1 cellular context compared by ENCODE assay signal in the genomic region with DNA sequence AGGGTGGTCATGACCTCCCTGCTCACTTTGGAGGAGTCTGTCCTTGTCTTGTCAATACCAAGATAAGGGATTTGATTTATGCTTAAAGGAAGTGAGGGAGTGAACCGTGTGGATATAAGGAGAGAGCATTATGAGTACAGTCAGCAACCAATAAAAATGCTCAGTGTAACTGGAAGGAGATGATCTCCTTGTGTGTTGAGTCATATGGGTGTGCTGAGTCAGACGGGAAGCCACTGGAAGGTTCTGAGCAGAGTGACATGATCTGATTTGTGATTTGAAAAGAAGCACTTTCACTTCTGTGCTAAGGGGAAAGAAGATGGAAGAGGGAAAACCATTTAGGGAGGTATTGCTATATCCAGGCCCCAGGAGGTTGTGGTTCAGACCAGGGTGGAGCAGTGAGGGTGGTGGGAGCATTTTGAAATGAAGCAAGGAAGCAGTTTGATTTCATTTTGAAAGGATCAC.
TF ChIP-seq lines count a peak whose summit lies in the region.

No MANE protein-coding gene starts in this region.

TF ChIP-seq in HEK293, 187 proteins besides CTCF, POLR2A, EP300 and RAD21 (continued from another document and continues in another):
- TF ChIP-seq TSHZ1 (tag by site-specific recombination; IDR thresholded peaks at IDR 0.05; ENCODE audit: borderline replicate concordance) (no peak), ZBTB17 (tag by site-specific recombination; IDR thresholded peaks at IDR 0.05) (peak; percentile 37; the same call in 1 of the 2 replicates), GLIS1 (tag by site-specific recombination; IDR thresholded peaks at IDR 0.05) (peak; percentile 57), ZNF394 (tag by site-specific recombination; IDR thresholded peaks at IDR 0.05; ENCODE audit: borderline replicate concordance) (no peak), ZFHX2 (tag by site-specific recombination; conservative IDR thresholded peaks at IDR 0.05) (no peak), ZNF37A (tag by site-specific recombination; IDR thresholded peaks at IDR 0.05) (no peak), KLF10 (tag by site-specific recombination; IDR thresholded peaks at IDR 0.05) (no peak), ZNF10 (tag by site-specific recombination; IDR thresholded peaks at IDR 0.05) (no peak), ZEB2 (tag by site-specific recombination; IDR thresholded peaks at IDR 0.05) (peak; percentile 57; the same call in 1 of the 2 replicates), ZNF449 (tag by site-specific recombination; IDR thresholded peaks at IDR 0.05) (no peak), ZNF843 (tag by site-specific recombination; IDR thresholded peaks at IDR 0.05) (peak; percentile 62; the same call in 1 of the 2 replicates), ZNF184 (tag by site-specific recombination; IDR thresholded peaks at IDR 0.05) (0 out of 2 replicates have a peak, but pooled peaks have one; percentile 15), KLF8 (tag by site-specific recombination; IDR thresholded peaks at IDR 0.05) (0 out of 2 replicates have a peak, but pooled peaks have one; percentile 19), ZNF398 (tag by site-specific recombination; IDR thresholded peaks at IDR 0.05) (peak; percentile 66), FEZF1 (tag by site-specific recombination; IDR thresholded peaks at IDR 0.05) (peak; percentile 88), SP7 (tag by site-specific recombination; IDR thresholded peaks at IDR 0.05) (peak; percentile 81), ZNF623 (tag by site-specific recombination; IDR thresholded peaks at IDR 0.05) (no peak), PRDM10 (tag by site-specific recombination; IDR thresholded peaks at IDR 0.05) (peak; percentile 39; the same call in 1 of the 2 replicates), ZNF132 (tag by site-specific recombination; IDR thresholded peaks at IDR 0.05; ENCODE audit: borderline replicate concordance) (no peak), MEIS1 (CRISPR knock-in tag; IDR thresholded peaks at IDR 0.05; ENCODE audit: borderline replicate concordance) (0 out of 2 replicates have a peak, but pooled peaks have one; percentile 12), PRDM1 (tag by site-specific recombination; IDR thresholded peaks at IDR 0.05) (peak; percentile 44; the same call in 1 of the 2 replicates), ZNF529 (tag by site-specific recombination; IDR thresholded peaks at IDR 0.05; ENCODE audit: insufficient replicate concordance) (no peak), AEBP2 (tag by site-specific recombination; IDR thresholded peaks at IDR 0.05; ENCODE audit: borderline replicate concordance) (no peak), ZNF324 (tag by site-specific recombination; IDR thresholded peaks at IDR 0.05) (peak; percentile 58; the same call in 1 of the 2 replicates), SP2 (tag by site-specific recombination; IDR thresholded peaks at IDR 0.05) (peak; percentile 33), ZNF138 (tag by site-specific recombination; IDR thresholded peaks at IDR 0.05; ENCODE audit: borderline replicate concordance) (no peak), WT1 (tag by site-specific recombination; IDR thresholded peaks at IDR 0.05) (peak; percentile 93), PBX3 (CRISPR knock-in tag; IDR thresholded peaks at IDR 0.05) (no peak), GFI1B (tag by site-specific recombination; IDR thresholded peaks at IDR 0.05) (peak; percentile 67; the same call in 1 of the 2 replicates), ZNF366 (tag by site-specific recombination; conservative IDR thresholded peaks at IDR 0.05) (0 out of 2 replicates have a peak, but pooled peaks have one; percentile 31), ZNF677 (tag by site-specific recombination; IDR thresholded peaks at IDR 0.05) (no peak), ZNF221 (tag by site-specific recombination; IDR thresholded peaks at IDR 0.05; ENCODE audit: borderline replicate concordance) (no peak), ZXDB (tag by site-specific recombination; IDR thresholded peaks at IDR 0.05) (peak; percentile 49; the same call in 1 of the 2 replicates), INSM2 (tag by site-specific recombination; IDR thresholded peaks at IDR 0.05) (peak; percentile 51; the same call in 1 of the 2 replicates), ZNF658 (tag by site-specific recombination; IDR thresholded peaks at IDR 0.05) (no peak), ATF2 (tag by site-specific recombination; IDR thresholded peaks at IDR 0.05; ENCODE audit: low read depth) (no peak)
- TF ChIP-seq, protein P1, sequence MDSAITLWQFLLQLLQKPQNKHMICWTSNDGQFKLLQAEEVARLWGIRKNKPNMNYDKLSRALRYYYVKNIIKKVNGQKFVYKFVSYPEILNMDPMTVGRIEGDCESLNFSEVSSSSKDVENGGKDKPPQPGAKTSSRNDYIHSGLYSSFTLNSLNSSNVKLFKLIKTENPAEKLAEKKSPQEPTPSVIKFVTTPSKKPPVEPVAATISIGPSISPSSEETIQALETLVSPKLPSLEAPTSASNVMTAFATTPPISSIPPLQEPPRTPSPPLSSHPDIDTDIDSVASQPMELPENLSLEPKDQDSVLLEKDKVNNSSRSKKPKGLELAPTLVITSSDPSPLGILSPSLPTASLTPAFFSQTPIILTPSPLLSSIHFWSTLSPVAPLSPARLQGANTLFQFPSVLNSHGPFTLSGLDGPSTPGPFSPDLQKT (IDR thresholded peaks at IDR 0.05; ENCODE audit: borderline replicate concordance, low read depth, low read length), result no peak
- TF ChIP-seq, protein P2, sequence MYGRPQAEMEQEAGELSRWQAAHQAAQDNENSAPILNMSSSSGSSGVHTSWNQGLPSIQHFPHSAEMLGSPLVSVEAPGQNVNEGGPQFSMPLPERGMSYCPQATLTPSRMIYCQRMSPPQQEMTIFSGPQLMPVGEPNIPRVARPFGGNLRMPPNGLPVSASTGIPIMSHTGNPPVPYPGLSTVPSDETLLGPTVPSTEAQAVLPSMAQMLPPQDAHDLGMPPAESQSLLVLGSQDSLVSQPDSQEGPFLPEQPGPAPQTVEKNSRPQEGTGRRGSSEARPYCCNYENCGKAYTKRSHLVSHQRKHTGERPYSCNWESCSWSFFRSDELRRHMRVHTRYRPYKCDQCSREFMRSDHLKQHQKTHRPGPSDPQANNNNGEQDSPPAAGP (tag by site-specific recombination; IDR thresholded peaks at IDR 0.05), result peak; percentile 62; the same call in 1 of the 2 replicates
